ENCODE assay signal across 18 cellular contexts in genomic region chr14:55294603-55295002, GRCh38. TPM values are rescaled to one million over a fixed set of nuclear protein-coding genes. Genes with fewer than 3 reads are reported as not detected.
DNase-seq lines count a peak whose midpoint lies in the region; ATAC-seq and TF ChIP-seq lines count a peak whose summit lies in the region.
"Had no signal": no experiment of that assay in that cellular context is flagged by ENCODE, and none has a peak within 500 bp of the region (broad histone marks: within the 10 kb centered on the region; RNA-seq: fewer than 3 reads in every experiment).

No MANE protein-coding gene starts in this region.

- H3K9me3 ChIP-seq in PC-9 (ENCODE audit: insufficient read depth, low read depth): no peaks in the 10 kb centered on the region
- H3K9me3 ChIP-seq: SJSA1 had no signal

- no peak overlapping the region for H3K27ac ChIP-seq in PC-9
- H3K27ac ChIP-seq: C4-2B, SJSA1 had no signal

- POLR2A ChIA-PET in activated CD8-positive, alpha-beta T cell treated with anti-CD3 and anti-CD28 coated beads, Interleukin-2, amount 10 ng/mL, durations not matched to agents 7 days and 5 days (lab: Charles Lee): no interaction called here
- POLR2A ChIA-PET in activated CD8-positive, alpha-beta T cell treated with anti-CD3 and anti-CD28 coated beads for 36 hours (lab: Charles Lee): interaction anchor here (0.6 to 1.4 kb wide), 3 partner anchors 23 to 273 kb away, joined by 3 to 4 read pairs (median 3); partner anchors contain the start of gene FBXO34
- POLR2A ChIA-PET in PC-9 (lab: Charles Lee; ENCODE audit: unreplicated experiment): no interaction called here

- DNase-seq in activated CD8-positive, alpha-beta T cell treated with anti-CD3 and anti-CD28 coated beads, Interleukin-2, amount 10 ng/mL, durations not matched to agents 7 days and 5 days: no peak
- no peak for DNase-seq in activated CD8-positive, alpha-beta T cell treated with anti-CD3 and anti-CD28 coated beads for 36 hours
- DNase-seq in Jurkat, Clone E6-1 (ENCODE audit: low read depth, low spot score): peak; percentile 81
- no peak for DNase-seq in immature natural killer cell
- no peak for DNase-seq in PC-9
- no peak for DNase-seq in germinal center (ENCODE audit: low spot score)
- DNase-seq in NCI-H226: no peak
- DNase-seq: DMS79, NCI-H1092, NCI-H1436, NCI-H187 treated with DMSO at 0.1 percent for 48 hours, NCI-H2227 treated with DMSO at 0.1 percent for 48 hours, NCI-H510A treated with DMSO at 0.1 percent for 48 hours, NCI-H774 had no signal

- TF ChIP-seq CTCF in activated CD8-positive, alpha-beta T cell treated with anti-CD3 and anti-CD28 coated beads for 36 hours (IDR thresholded peaks at IDR 0.05): no peak
- TF ChIP-seq CTCF in PC-9 (conservative IDR thresholded peaks at IDR 0.05): no peak

- BruUV-seq in PC-9 (replicated peaks; lab: Mats Ljungman, UMichigan): no TSS peak

- H3F3A ChIP-seq in PC-9 (ENCODE audit: insufficient read depth, low read depth): no peaks in the 10 kb centered on the region

- H3K4me3 ChIP-seq in Jurkat, Clone E6-1 (ENCODE audit: low read length): no peak overlapping the region
- H3K4me3 ChIP-seq in PC-9: no peak overlapping the region
- H3K4me3 ChIP-seq: K562, SJSA1 had no signal

- no peaks in the 10 kb centered on the region for H3K27me3 Mint-ChIP-seq in activated CD8-positive, alpha-beta T cell treated with anti-CD3 and anti-CD28 coated beads, Interleukin-2, amount 10 ng/mL, durations not matched to agents 7 days and 5 days (ENCODE audit: low read depth)
- no peaks in the 10 kb centered on the region for H3K27me3 Mint-ChIP-seq in activated CD8-positive, alpha-beta T cell treated with anti-CD3 and anti-CD28 coated beads for 36 hours
- peaks cover 0 to 5% (median 0%) of the 10 kb centered on the region in 3 donors for H3K27me3 Mint-ChIP-seq in immature natural killer cell (ENCODE audit: low read depth in 3 of 3)

- no peaks in the 10 kb centered on the region for H3K4me1 ChIP-seq in PC-9 (replicated peaks; ENCODE audit: insufficient read depth)
- H3K4me1 ChIP-seq: SJSA1 had no signal

- peaks cover 37% of the 10 kb centered on the region for H3K4me1 Mint-ChIP-seq in activated CD8-positive, alpha-beta T cell treated with anti-CD3 and anti-CD28 coated beads, Interleukin-2, amount 10 ng/mL, durations not matched to agents 7 days and 5 days (ENCODE audit: low read depth)
- peaks cover 42% of the 10 kb centered on the region for H3K4me1 Mint-ChIP-seq in activated CD8-positive, alpha-beta T cell treated with anti-CD3 and anti-CD28 coated beads for 36 hours (ENCODE audit: low read depth)
- peaks cover 32 to 82% of the 10 kb centered on the region in 2 donors for H3K4me1 Mint-ChIP-seq in immature natural killer cell

- H3K9me2 ChIP-seq in PC-9 (ENCODE audit: insufficient read depth): no peaks in the 10 kb centered on the region

- H3K9me3 Mint-ChIP-seq in activated CD8-positive, alpha-beta T cell treated with anti-CD3 and anti-CD28 coated beads, Interleukin-2, amount 10 ng/mL, durations not matched to agents 7 days and 5 days (ENCODE audit: insufficient read depth): no peaks in the 10 kb centered on the region
- H3K9me3 Mint-ChIP-seq in activated CD8-positive, alpha-beta T cell treated with anti-CD3 and anti-CD28 coated beads for 36 hours: no peaks in the 10 kb centered on the region
- no peaks in the 10 kb centered on the region for H3K9me3 Mint-ChIP-seq in immature natural killer cell

- H3K27ac Mint-ChIP-seq in activated CD8-positive, alpha-beta T cell treated with anti-CD3 and anti-CD28 coated beads, Interleukin-2, amount 10 ng/mL, durations not matched to agents 7 days and 5 days: no peak overlapping the region
- H3K27ac Mint-ChIP-seq in activated CD8-positive, alpha-beta T cell treated with anti-CD3 and anti-CD28 coated beads for 36 hours: no peak overlapping the region
- H3K27ac Mint-ChIP-seq in immature natural killer cell: peak overlapping the region in 4 of 6 donors; percentile 18 to 77 (median 46)

- H3K4me2 ChIP-seq in PC-9: no peak overlapping the region

- no peaks in the 10 kb centered on the region for H3K27me3 ChIP-seq in PC-9 (ENCODE audit: insufficient read depth, low read depth)
- H3K27me3 ChIP-seq: SJSA1 had no signal

- peaks cover 11% of the 10 kb centered on the region for H4K20me1 ChIP-seq in PC-9 (ENCODE audit: insufficient read depth)

- H3K79me2 ChIP-seq in PC-9 (ENCODE audit: low read depth): peaks cover 79% of the 10 kb centered on the region

- H3K4me3 Mint-ChIP-seq in activated CD8-positive, alpha-beta T cell treated with anti-CD3 and anti-CD28 coated beads, Interleukin-2, amount 10 ng/mL, durations not matched to agents 7 days and 5 days: no peak overlapping the region
- no peak overlapping the region for H3K4me3 Mint-ChIP-seq in activated CD8-positive, alpha-beta T cell treated with anti-CD3 and anti-CD28 coated beads for 36 hours
- peak overlapping the region; percentile 15 to 55 (median 30) for H3K4me3 Mint-ChIP-seq in immature natural killer cell

- no peak overlapping the region for H2AFZ ChIP-seq in PC-9

- CTCF ChIA-PET in activated CD8-positive, alpha-beta T cell treated with anti-CD3 and anti-CD28 coated beads, Interleukin-2, amount 10 ng/mL, durations not matched to agents 7 days and 5 days (lab: Charles Lee): interaction anchor here (1.0 kb wide), 1 partner anchor 39 kb away, joined by 3 read pairs; no protein-coding TSS in a partner anchor
- CTCF ChIA-PET in activated CD8-positive, alpha-beta T cell treated with anti-CD3 and anti-CD28 coated beads for 36 hours (lab: Charles Lee): interaction anchor here (0.9 to 1.2 kb wide), 3 partner anchors 29 to 60 kb away, joined by 3 to 6 read pairs (median 3); no protein-coding TSS in a partner anchor
- CTCF ChIA-PET in PC-9 (lab: Charles Lee): interaction anchor here (0.7 kb wide), 1 partner anchor 760 kb away, joined by 5 read pairs; no protein-coding TSS in a partner anchor

- H3K36me3 Mint-ChIP-seq in activated CD8-positive, alpha-beta T cell treated with anti-CD3 and anti-CD28 coated beads, Interleukin-2, amount 10 ng/mL, durations not matched to agents 7 days and 5 days (ENCODE audit: low read depth): peaks cover 17% of the 10 kb centered on the region
- H3K36me3 Mint-ChIP-seq in activated CD8-positive, alpha-beta T cell treated with anti-CD3 and anti-CD28 coated beads for 36 hours (ENCODE audit: low read depth): peaks cover 14% of the 10 kb centered on the region
- H3K36me3 Mint-ChIP-seq in immature natural killer cell: peaks cover 0 to 15% (median 4%) of the 10 kb centered on the region in 3 donors

- intact Hi-C loops in activated CD8-positive, alpha-beta T cell treated with anti-CD3 and anti-CD28 coated beads for 36 hours (cut with micrococcal nuclease): no loop called here
- intact Hi-C loops in PC-9 (cut with micrococcal nuclease; ENCODE audit: unreplicated experiment): no loop called here

- peaks cover 14% of the 10 kb centered on the region; the same call in 1 of the 2 replicates for H3K36me3 ChIP-seq in PC-9 (ENCODE audit: low read depth)
- H3K36me3 ChIP-seq: SJSA1 had no signal

- ATAC-seq in activated CD8-positive, alpha-beta T cell treated with anti-CD3 and anti-CD28 coated beads, Interleukin-2, amount 10 ng/mL, durations not matched to agents 7 days and 5 days: peak; percentile 61
- no peak for ATAC-seq in activated CD8-positive, alpha-beta T cell treated with anti-CD3 and anti-CD28 coated beads for 36 hours
- ATAC-seq: K562, Right ventricle myocardium inferior had no signal

RNA-seq across cellular contexts. Expression of gene FBXO34, which starts 23.4 kb away (rescaled TPM):
- 10 to 100 TPM; 17.4 to 18.3 TPM for total RNA-seq in activated CD8-positive, alpha-beta T cell treated with anti-CD3 and anti-CD28 coated beads, Interleukin-2, amount 10 ng/mL, durations not matched to agents 7 days and 5 days
- total RNA-seq in activated CD8-positive, alpha-beta T cell treated with anti-CD3 and anti-CD28 coated beads for 36 hours: 10 to 100 TPM; 17.7 to 20.0 TPM
- 24.5 TPM for polyA plus RNA-seq in Jurkat, Clone E6-1 (2012; ENCODE audit: insufficient read depth, insufficient read length)
- 10 to 100 TPM; 25.0 to 38.2 (median 38.1) TPM for polyA plus RNA-seq in immature natural killer cell
- total RNA-seq in PC-9 (2021): 32.8 and 33.1 TPM in 2 replicates

Comparison
In these comparisons a context has a peak if more than half of its experiments do, and no peak if none do; other contexts are left out.
1. H3K27ac Mint-ChIP-seq: peak in immature natural killer cell (4 of 6); none in activated CD8-positive, alpha-beta T cell treated with anti-CD3 and anti-CD28 coated beads, Interleukin-2, amount 10 ng/mL, durations not matched to agents 7 days and 5 days (single experiment) and activated CD8-positive, alpha-beta T cell treated with anti-CD3 and anti-CD28 coated beads for 36 hours (single experiment).
2. H3K4me3 Mint-ChIP-seq: peak in immature natural killer cell (5 of 5); none in activated CD8-positive, alpha-beta T cell treated with anti-CD3 and anti-CD28 coated beads, Interleukin-2, amount 10 ng/mL, durations not matched to agents 7 days and 5 days (single experiment) and activated CD8-positive, alpha-beta T cell treated with anti-CD3 and anti-CD28 coated beads for 36 hours (single experiment).